8 cellular contexts compared by ENCODE assay signal in genomic region chr6:116779569-116780164, GRCh38. TPM values are rescaled to one million over a fixed set of nuclear protein-coding genes. Genes with fewer than 3 reads are reported as not detected.
DNase-seq lines count a peak whose midpoint lies in the region; ATAC-seq and TF ChIP-seq lines count a peak whose summit lies in the region.

No MANE protein-coding gene starts in this region.

- H3K27ac Mint-ChIP-seq in activated CD4-positive, alpha-beta memory T cell treated with anti-CD3 and anti-CD28 coated beads for 36 hours = no peak overlapping the region

- no peak overlapping the region for H3K27ac ChIP-seq in VCaP

- intact Hi-C loops in activated CD4-positive, alpha-beta memory T cell treated with anti-CD3 and anti-CD28 coated beads for 36 hours (cut with micrococcal nuclease) = loop anchor here (1.0 to 2.0 kb wide), 2 partner anchors 69 to 190 kb away; no protein-coding TSS in a partner anchor

- peak; percentile 37 for DNase-seq in CD1c-positive myeloid dendritic cell (ENCODE audit: extremely low spot score)
- DNase-seq in NAMALWA (ENCODE audit: low spot score) = peak; percentile 64
- DNase-seq in left kidney (ENCODE audit: low read depth, low spot score) = peak; percentile 66
- DNase-seq in NCI-H187 treated with DMSO at 0.1 percent for 48 hours (lab: John Stamatoyannopoulos, UW) = no peak
- DNase-seq in effector CD4-positive, alpha-beta T cell = no peak
- DNase-seq in activated CD4-positive, alpha-beta memory T cell treated with anti-CD3 and anti-CD28 coated beads for 36 hours = no peak

- TF ChIP-seq CTCF in VCaP (conservative IDR thresholded peaks at IDR 0.05) = peak; percentile 72

- no peak overlapping the region for H3K4me3 Mint-ChIP-seq in activated CD4-positive, alpha-beta memory T cell treated with anti-CD3 and anti-CD28 coated beads for 36 hours

- peak; percentile 80 for ATAC-seq in GM19372 (IDR thresholded peaks at IDR 0.05; ENCODE audit: low read depth, unreplicated experiment)

- H3K27me3 Mint-ChIP-seq in activated CD4-positive, alpha-beta memory T cell treated with anti-CD3 and anti-CD28 coated beads for 36 hours = peaks cover 8% of the 10 kb centered on the region

- POLR2A ChIA-PET in activated CD4-positive, alpha-beta memory T cell treated with anti-CD3 and anti-CD28 coated beads for 36 hours (lab: Charles Lee) = no interaction called here

- CTCF ChIA-PET in activated CD4-positive, alpha-beta memory T cell treated with anti-CD3 and anti-CD28 coated beads for 36 hours (lab: Charles Lee) = interaction anchor here (0.8 to 1.6 kb wide), 3 partner anchors 32 to 71 kb away, joined by 3 read pairs; no protein-coding TSS in a partner anchor

- H3K9me3 Mint-ChIP-seq in activated CD4-positive, alpha-beta memory T cell treated with anti-CD3 and anti-CD28 coated beads for 36 hours = no peaks in the 10 kb centered on the region

- no peaks in the 10 kb centered on the region for H3K4me1 Mint-ChIP-seq in activated CD4-positive, alpha-beta memory T cell treated with anti-CD3 and anti-CD28 coated beads for 36 hours (ENCODE audit: low read depth)

- H3K36me3 Mint-ChIP-seq in activated CD4-positive, alpha-beta memory T cell treated with anti-CD3 and anti-CD28 coated beads for 36 hours = no peaks in the 10 kb centered on the region

RNA-seq across cellular contexts. Expression of gene FAM162B, which starts 14.1 kb away (rescaled TPM):
- not detected for total RNA-seq in activated CD4-positive, alpha-beta memory T cell treated with anti-CD3 and anti-CD28 coated beads for 36 hours

RNA-seq across cellular contexts. Expression of gene GPRC6A, which starts 49.2 kb away (rescaled TPM):
- not detected for total RNA-seq in activated CD4-positive, alpha-beta memory T cell treated with anti-CD3 and anti-CD28 coated beads for 36 hours

Comparison
In these comparisons a context has a peak if more than half of its experiments do, and no peak if none do; other contexts are left out.
1. DNase-seq: peak in CD1c-positive myeloid dendritic cell (single experiment), NAMALWA (single experiment) and left kidney (single experiment); none in NCI-H187 treated with DMSO at 0.1 percent for 48 hours (single experiment), effector CD4-positive, alpha-beta T cell (single experiment) and activated CD4-positive, alpha-beta memory T cell treated with anti-CD3 and anti-CD28 coated beads for 36 hours (single experiment).